In genomic region chr3:72652395-72652794, GRCh38 we compare ENCODE assay signal across 17 cellular contexts.
"Had no signal": no experiment of that assay in that cellular context is flagged by ENCODE, and none has a peak within 500 bp of the region (broad histone marks: within the 10 kb centered on the region; RNA-seq: fewer than 3 reads in every experiment).

No MANE protein-coding gene starts in this region.

- DNase-seq: erythroblast; head of caudate nucleus; left colon; left ventricle myocardium superior; naive thymus-derived CD8-positive, alpha-beta T cell; posterior cingulate gyrus; sigmoid colon; stimulated activated CD4-positive, alpha-beta T cell treated with anti-CD3 and anti-CD28 coated beads, Interleukin-2, amount 100 ng/mL, for 24 hours; stimulated activated CD4-positive, alpha-beta T cell treated with anti-CD3 and anti-CD28 coated beads, Interleukin-4, amount 100 ng/mL, for 4 hours; stimulated activated naive CD4-positive, alpha-beta T cell had no signal

- H3K4me2 ChIP-seq: hepatocyte had no signal

- H3K4me3 ChIP-seq: hepatocyte, lung, sigmoid colon, skin epidermis had no signal

- H3K27ac Mint-ChIP-seq: dendritic cell treated with granulocyte-macrophage colony-stimulating factor and Interleukin-4, amounts not matched to agents 40 ng/mL and 50 ng/mL, for 4 days; type B pancreatic cell had no signal

- H3K9me3 ChIP-seq: neutrophil, sigmoid colon had no signal

- ATAC-seq: foreskin keratinocyte; left colon; left ventricle myocardium superior; naive thymus-derived CD8-positive, alpha-beta T cell had no signal

- H3K36me3 ChIP-seq: neutrophil, sigmoid colon had no signal

- H2AFZ ChIP-seq: hepatocyte had no signal

- H3K4me3 Mint-ChIP-seq: dendritic cell treated with granulocyte-macrophage colony-stimulating factor and Interleukin-4, amounts not matched to agents 40 ng/mL and 50 ng/mL, for 4 days; naive thymus-derived CD8-positive, alpha-beta T cell; type B pancreatic cell had no signal

- H3K27ac ChIP-seq: foreskin keratinocyte, hepatocyte, neutrophil, sigmoid colon, skin epidermis had no signal

- H3K36me3 Mint-ChIP-seq: naive thymus-derived CD8-positive, alpha-beta T cell; type B pancreatic cell had no signal

- H3K27me3 ChIP-seq: hepatocyte had no signal

- H3K79me2 ChIP-seq: hepatocyte had no signal
